Comparison of ENCODE assay signal across 25 cellular contexts in genomic region chr3:145448436-145448835, GRCh38.
"Had no signal": no experiment of that assay in that cellular context is flagged by ENCODE, and none has a peak within 500 bp of the region (broad histone marks: within the 10 kb centered on the region; RNA-seq: fewer than 3 reads in every experiment).

No MANE protein-coding gene starts in this region.

- H3K27me3 Mint-ChIP-seq: activated CD4-positive, alpha-beta T cell treated with anti-CD3 and anti-CD28 coated beads for 36 hours; progenitor cell of endocrine pancreas; stimulated activated memory B cell treated with anti-CD40 and anti-IgM and Interleukin-4, amounts not matched to agents 10 μg/mL and 1 μg/mL and 100 μg/mL, for 72 hours; stimulated activated naive CD8-positive, alpha-beta T cell treated with anti-CD3 and anti-CD28 coated beads, Interleukin-15, amount 100 ng/mL, for 72 hours had no signal

- DNase-seq: activated CD4-positive, alpha-beta T cell treated with anti-CD3 and anti-CD28 coated beads for 36 hours; activated CD4-positive, CD25-positive, alpha-beta regulatory T cell; activated naive CD4-positive, alpha-beta T cell; activated T-cell treated with anti-CD3 and anti-CD28 coated beads for 4 hours; activated T-cell treated with anti-CD3 and anti-CD28 coated beads, Interleukin-2, amount 50 U/mL, for 72 hours; cerebellar nuclear complex; colonic mucosa; effector CD8-positive, alpha-beta T cell; foreskin melanocyte; left ventricle myocardium superior; ovary; retina; sigmoid colon; small intestine; stimulated activated CD4-positive, alpha-beta T cell treated with anti-CD3 and anti-CD28 coated beads, Interleukin-4, amount 100 ng/mL, for 24 hours; stimulated activated naive CD8-positive, alpha-beta T cell treated with anti-CD3 and anti-CD28 coated beads, Interleukin-15, amount 100 ng/mL, for 72 hours; thyroid gland; upper lobe of left lung had no signal

- H3K4me3 Mint-ChIP-seq: activated CD4-positive, alpha-beta T cell treated with anti-CD3 and anti-CD28 coated beads for 36 hours; activated T-cell treated with anti-CD3 and anti-CD28 coated beads, Interleukin-2, amount 50 U/mL, for 72 hours; stimulated activated memory B cell treated with anti-CD40 and anti-IgM and Interleukin-4, amounts not matched to agents 10 μg/mL and 1 μg/mL and 100 μg/mL, for 72 hours; stimulated activated naive CD8-positive, alpha-beta T cell treated with anti-CD3 and anti-CD28 coated beads, Interleukin-15, amount 100 ng/mL, for 72 hours; T-helper 2 cell treated with Interferon-gamma antibody and Interleukin-4, amounts not matched to agents 5 μg/mL and 100 μg/mL, for 36 hours had no signal

- H3K4me1 Mint-ChIP-seq: activated CD4-positive, alpha-beta T cell treated with anti-CD3 and anti-CD28 coated beads for 36 hours; stimulated activated memory B cell treated with anti-CD40 and anti-IgM and Interleukin-4, amounts not matched to agents 10 μg/mL and 1 μg/mL and 100 μg/mL, for 72 hours; stimulated activated naive CD8-positive, alpha-beta T cell treated with anti-CD3 and anti-CD28 coated beads, Interleukin-15, amount 100 ng/mL, for 72 hours had no signal

- H3K27me3 ChIP-seq: cardiac muscle cell, colonic mucosa, ovary, sigmoid colon, thyroid gland, upper lobe of left lung, vagina had no signal

- H3K36me3 Mint-ChIP-seq: activated naive CD4-positive, alpha-beta T cell treated with anti-CD3 and anti-CD28 coated beads, Interleukin-2, amount 50 U/mL, for 72 hours; stimulated activated memory B cell treated with anti-CD40 and anti-IgM and Interleukin-4, amounts not matched to agents 10 μg/mL and 1 μg/mL and 100 μg/mL, for 72 hours had no signal

- H3K4me1 ChIP-seq: colonic mucosa, thyroid gland, upper lobe of left lung, vagina had no signal

- ATAC-seq: activated CD4-positive, alpha-beta T cell treated with anti-CD3 and anti-CD28 coated beads for 36 hours; activated naive CD4-positive, alpha-beta T cell treated with anti-CD3 and anti-CD28 coated beads, Interleukin-2, amount 50 U/mL, for 72 hours; activated T-cell treated with anti-CD3 and anti-CD28 coated beads, Interleukin-2, amount 50 U/mL, for 72 hours; esophagus mucosa; left ventricle myocardium superior; stimulated activated naive CD8-positive, alpha-beta T cell treated with anti-CD3 and anti-CD28 coated beads, Interleukin-15, amount 100 ng/mL, for 72 hours had no signal

- H3K9me3 ChIP-seq: colonic mucosa, ovary, sigmoid colon, thyroid gland, upper lobe of left lung, vagina had no signal

- H3K27ac ChIP-seq: cardiac muscle cell, colonic mucosa, ovary, sigmoid colon, thyroid gland, upper lobe of left lung, vagina had no signal

- H3K27ac Mint-ChIP-seq: activated CD4-positive, alpha-beta T cell treated with anti-CD3 and anti-CD28 coated beads for 36 hours; activated naive CD4-positive, alpha-beta T cell treated with anti-CD3 and anti-CD28 coated beads, Interleukin-2, amount 50 U/mL, for 72 hours; activated T-cell treated with anti-CD3 and anti-CD28 coated beads, Interleukin-2, amount 50 U/mL, for 72 hours; progenitor cell of endocrine pancreas; stimulated activated memory B cell treated with anti-CD40 and anti-IgM and Interleukin-4, amounts not matched to agents 10 μg/mL and 1 μg/mL and 100 μg/mL, for 72 hours; stimulated activated naive CD8-positive, alpha-beta T cell treated with anti-CD3 and anti-CD28 coated beads, Interleukin-15, amount 100 ng/mL, for 72 hours; T-helper 2 cell treated with Interferon-gamma antibody and Interleukin-4, amounts not matched to agents 5 μg/mL and 100 μg/mL, for 36 hours had no signal

- H3K4me3 ChIP-seq: cardiac muscle cell, colonic mucosa, ovary, sigmoid colon, thyroid gland, upper lobe of left lung, vagina had no signal

- H3K36me3 ChIP-seq: cardiac muscle cell, colonic mucosa, ovary, sigmoid colon, thyroid gland, upper lobe of left lung, vagina had no signal
